8 cellular contexts compared by ENCODE assay signal in the genomic region with DNA sequence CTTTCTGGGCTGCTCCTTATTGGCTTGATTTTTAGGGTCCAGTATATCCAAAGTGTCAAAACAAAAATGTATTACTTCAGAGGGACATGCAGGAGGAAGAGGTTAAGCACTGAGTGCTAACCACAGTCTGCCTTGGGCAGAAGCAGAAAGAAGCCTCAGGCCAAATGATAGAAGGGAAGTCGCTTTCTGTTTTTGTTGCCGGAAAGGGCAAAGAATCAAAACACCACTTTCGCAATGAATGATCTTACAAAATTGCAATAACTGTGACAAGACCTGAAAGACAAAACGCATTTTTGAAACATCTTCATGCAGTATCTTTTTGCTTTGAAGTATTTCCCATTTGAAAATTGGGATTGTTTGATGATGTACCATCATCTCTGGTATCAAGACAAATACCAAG.
A peak's percentile ranks its signal among the peaks of the same experiment; 100 is the strongest.
DNase-seq lines count a peak whose midpoint lies in the region; ATAC-seq, FAIRE-seq and TF ChIP-seq lines count a peak whose summit lies in the region.

No MANE protein-coding gene starts in this region.

- no peaks in the 10 kb centered on the region for H3K9me3 Mint-ChIP-seq in progenitor cell of endocrine pancreas (ENCODE audit: low read depth)

- H2AFZ ChIP-seq in mammary epithelial cell (ENCODE audit: low read depth, low read length), result peak overlapping the region; percentile 36

- peak; percentile 93 for FAIRE-seq in GM18507 (lab: Jason Lieb, UNC)

- no peak overlapping the region for H3K4me3 ChIP-seq in mammary epithelial cell (replicated peaks in 1 of 3; ENCODE audit: insufficient read depth in 1 of 3, low read depth in 2 of 3, low read length in 3 of 3)
- no peak overlapping the region for H3K4me3 ChIP-seq in uterus

- intact Hi-C loops in mammary epithelial cell (cut with micrococcal nuclease), result no loop called here
- intact Hi-C loops in uterus (cut with DNase I; ENCODE audit: low total_unique reads), result no loop called here

- H3K4me3 Mint-ChIP-seq in progenitor cell of endocrine pancreas (ENCODE audit: low read depth), result no peak overlapping the region

- H3K9me3 ChIP-seq in mammary epithelial cell (replicated peaks; ENCODE audit: insufficient read depth, low read length), result no peaks in the 10 kb centered on the region
- H3K9me3 ChIP-seq in uterus, result no peaks in the 10 kb centered on the region

- no peaks in the 10 kb centered on the region for H4K20me1 ChIP-seq in mammary epithelial cell (ENCODE audit: insufficient read depth, low read length)

- ATAC-seq in GM21526 (IDR thresholded peaks at IDR 0.05; ENCODE audit: low FRiP score, unreplicated experiment), result peak; percentile 68

- H3K9ac ChIP-seq in mammary epithelial cell (ENCODE audit: insufficient read depth, low read length), result no peak overlapping the region

- no peaks in the 10 kb centered on the region for H3K79me2 ChIP-seq in mammary epithelial cell (ENCODE audit: insufficient read depth, low read length)

- no peak for TF ChIP-seq POLR2A in uterus (IDR thresholded peaks at IDR 0.05)

- no peaks in the 10 kb centered on the region for H3K36me3 Mint-ChIP-seq in progenitor cell of endocrine pancreas (ENCODE audit: insufficient read depth)

- H3K27ac Mint-ChIP-seq in progenitor cell of endocrine pancreas, result no peak overlapping the region

- no peak for TF ChIP-seq CTCF in mammary epithelial cell (conservative IDR thresholded peaks at IDR 0.05 in 1 of 2, IDR thresholded peaks at IDR 0.05 in 1 of 2; ENCODE audit: extremely low read depth in 1 of 2, insufficient read depth in 1 of 2, low read depth in 1 of 2, low read length in 2 of 2)
- no peak for TF ChIP-seq CTCF in uterus (IDR thresholded peaks at IDR 0.05)
- no peak for TF ChIP-seq CTCF in progenitor cell of endocrine pancreas (IDR thresholded peaks at IDR 0.05; ENCODE audit: unreplicated experiment)

- H3K27me3 Mint-ChIP-seq in progenitor cell of endocrine pancreas, result no peaks in the 10 kb centered on the region

- H3K27me3 ChIP-seq in mammary epithelial cell (ENCODE audit: insufficient read depth, low read length), result no peaks in the 10 kb centered on the region
- no peaks in the 10 kb centered on the region for H3K27me3 ChIP-seq in uterus

- no TSS peak for BruUV-seq in mammary epithelial cell (replicated peaks; lab: Mats Ljungman, UMichigan)

- DNase-seq in GM18507 (ENCODE audit: extremely low spot score, insufficient read length, low read depth) (peak; percentile 42), KBM-7 (peak; percentile 71), mammary epithelial cell (peak; percentile 26), SK-N-DZ (ENCODE audit: low spot score) (no peak), uterus (no peak), progenitor cell of endocrine pancreas (ENCODE audit: low spot score, unreplicated experiment) (no peak), A172 (ENCODE audit: low spot score) (no peak)

- H3K27ac ChIP-seq in mammary epithelial cell (ENCODE audit: insufficient read depth, low read depth, low read length) (no peak overlapping the region), uterus (no peak overlapping the region)

- 53% methylated on average over 4 of the region's 4 CpGs for WGBS in mammary epithelial cell (ENCODE audit: low coverage, missing lambda C conversion rate)

- no peaks in the 10 kb centered on the region for H3K4me1 ChIP-seq in mammary epithelial cell (ENCODE audit: insufficient read depth, low read length)
- no peaks in the 10 kb centered on the region for H3K4me1 ChIP-seq in uterus

- peaks cover 4% of the 10 kb centered on the region for H3K4me1 Mint-ChIP-seq in progenitor cell of endocrine pancreas (ENCODE audit: low read depth)

- H3K4me2 ChIP-seq in mammary epithelial cell (ENCODE audit: insufficient read depth, low read depth, low read length), result no peak overlapping the region

- dilution Hi-C loops in mammary epithelial cell (cut with HindIII; ENCODE audit: low sequenced_read_pairs), result no loop called here

- H3K36me3 ChIP-seq in mammary epithelial cell (ENCODE audit: insufficient read depth, low read length), result no peaks in the 10 kb centered on the region
- H3K36me3 ChIP-seq in uterus, result no peaks in the 10 kb centered on the region

- CTCF ChIA-PET in mammary epithelial cell (lab: Charles Lee; ENCODE audit: low non-redundant PET), result no interaction called here

- in situ Hi-C loops in KBM-7 (cut with MboI; ENCODE audit: low pct_unique_long_range_greater_than_20kb, low sequenced_read_pairs) (no loop called here), mammary epithelial cell (cut with MboI; ENCODE audit: low sequenced_read_pairs in 2 of 2) (no loop called here)

Comparison
In these comparisons a context has a peak if more than half of its experiments do, and no peak if none do; other contexts are left out.
1. DNase-seq: peak in GM18507 (single experiment), KBM-7 (single experiment) and mammary epithelial cell (single experiment); none in SK-N-DZ (single experiment), uterus (0 of 2), progenitor cell of endocrine pancreas (single experiment) and A172 (single experiment).